ENCODE assay signal across 8 cellular contexts in genomic region chr4:183503497-183504063, GRCh38. TPM values are rescaled to one million over a fixed set of nuclear protein-coding genes. Genes with fewer than 3 reads are reported as not detected.
DNase-seq lines count a peak whose midpoint lies in the region; ATAC-seq, FAIRE-seq and TF ChIP-seq lines count a peak whose summit lies in the region.

No MANE protein-coding gene starts in this region.

- no peak for FAIRE-seq in HepG2 (lab: Jason Lieb, UNC)

- no peak for TF ChIP-seq POLR2A in adrenal gland (IDR thresholded peaks at IDR 0.05)
- TF ChIP-seq POLR2A in HepG2 (IDR thresholded peaks at IDR 0.05; ENCODE audit: insufficient read depth in 1 of 2, low read depth in 2 of 2, low read length in 2 of 2) = no peak
- TF ChIP-seq POLR2A in thyroid gland (IDR thresholded peaks at IDR 0.05) = no peak

- TF ChIP-seq CTCF in adrenal gland (IDR thresholded peaks at IDR 0.05) (no peak), HepG2 (CRISPR knock-in tag; IDR thresholded peaks at IDR 0.05) (no peak), thyroid gland (IDR thresholded peaks at IDR 0.05) (no peak)

- no peak for TF ChIP-seq EP300 in HepG2 (IDR thresholded peaks at IDR 0.05; ENCODE audit: low read depth in 2 of 2, low read length in 2 of 2)
- TF ChIP-seq EP300 in HepG2 (CRISPR knock-in tag; IDR thresholded peaks at IDR 0.05; ENCODE audit: borderline replicate concordance) = no peak

- H3K79me2 ChIP-seq in HepG2 (ENCODE audit: insufficient read depth, low read length) = peaks cover 36% of the 10 kb centered on the region

- peak overlapping the region; percentile 93 to 99 (median 99) for H3K27ac ChIP-seq in adrenal gland
- peak overlapping the region; percentile 91 for H3K27ac ChIP-seq in HepG2 (ENCODE audit: extremely low read length, insufficient read depth, low read length)
- H3K27ac ChIP-seq in thyroid gland = peak overlapping the region; percentile 78 to 98 (median 84)

- peak overlapping the region; percentile 80 for H3K9ac ChIP-seq in HepG2 (ENCODE audit: insufficient read depth, low read depth, low read length)

- ATAC-seq in GM21360 (IDR thresholded peaks at IDR 0.05; ENCODE audit: unreplicated experiment) = peak; percentile 1
- no peak for ATAC-seq in HepG2

- POLR2A ChIA-PET in HepG2 (lab: Yijun Ruan, JAX) = interaction anchor here (1.3 to 1.7 kb wide), 2 partner anchors 60 to 116 kb away, joined by 3 to 8 read pairs; no protein-coding TSS in a partner anchor

- H3K36me3 ChIP-seq in adrenal gland (replicated peaks in 1 of 2) (no peaks in the 10 kb centered on the region), HepG2 (replicated peaks in 1 of 2; ENCODE audit: control insufficient read depth in 1 of 2, insufficient read depth in 2 of 2, low read length in 2 of 2) (no peaks in the 10 kb centered on the region), thyroid gland (no peaks in the 10 kb centered on the region)

- no peak for TF ChIP-seq RAD21 in HepG2 (CRISPR knock-in tag; IDR thresholded peaks at IDR 0.05)

- peak; percentile 3 for DNase-seq in NCI-H187 treated with DMSO at 0.1 percent for 48 hours (lab: John Stamatoyannopoulos, UW)
- DNase-seq in NCI-H187 (lab: John Stamatoyannopoulos, UW) = no peak
- DNase-seq in HT-29 (ENCODE audit: low spot score) = peak; percentile 29
- DNase-seq in adrenal gland = no peak
- no peak for DNase-seq in HepG2 (ENCODE audit: low spot score)
- no peak for DNase-seq in thyroid gland
- no peak for DNase-seq in NCI-H446 treated with DMSO at 0.1 percent for 48 hours (lab: John Stamatoyannopoulos, UW)

- in situ Hi-C loops in HepG2 (cut with HindIII; ENCODE audit: extremely low pct_ligation_motif_present, low pct_unique_long_range_greater_than_20kb) = no loop called here

- H2AFZ ChIP-seq in HepG2 (ENCODE audit: low read length) = no peak overlapping the region

- H3K4me2 ChIP-seq in HepG2 (ENCODE audit: low read depth, low read length) = peak overlapping the region; percentile 89

- TSS peak; percentile 59 for BruUV-seq in HepG2 (replicated peaks; lab: Mats Ljungman, UMichigan)

- peaks cover 20 to 44% of the 10 kb centered on the region in 2 donors for H3K4me1 ChIP-seq in adrenal gland (replicated peaks in 1 of 2)
- H3K4me1 ChIP-seq in HepG2 (ENCODE audit: insufficient read depth, low read length) = peaks cover 43% of the 10 kb centered on the region
- peaks cover 5 to 15% of the 10 kb centered on the region in 2 donors for H3K4me1 ChIP-seq in thyroid gland

- 0 to 1% (median 0%) methylated on average over 6 to 15 of the region's 15 CpGs for WGBS in adrenal gland, 4 donors
- WGBS in HepG2 (ENCODE audit: low lambda C conversion rate) = under 1% methylated on average over 15 of the region's 15 CpGs
- WGBS in thyroid gland, 2 donors = 1 to 3% methylated on average over 15 of the region's 15 CpGs

- H4K20me1 ChIP-seq in HepG2 (ENCODE audit: insufficient read depth, low read length) = peaks cover 13% of the 10 kb centered on the region

- intact Hi-C loops in adrenal gland (cut with DNase I) = loop anchor here in 1 of 2 donors (10.0 kb wide), 1 partner anchor 151 kb away; the partner anchor contains the start of genes RWDD4 and TRAPPC11
- intact Hi-C loops in HepG2 (cut with micrococcal nuclease; ENCODE audit: unreplicated experiment) = loop anchor here (2.0 kb wide), 3 partner anchors 59 to 217 kb away; partner anchors contain the start of gene CDKN2AIP
- intact Hi-C loops in thyroid gland (cut with DNase I) = loop anchor here (10.0 kb wide), 1 partner anchor 151 kb away; the partner anchor contains the start of genes RWDD4 and TRAPPC11

- H3K27me3 ChIP-seq in adrenal gland = no peaks in the 10 kb centered on the region
- no peaks in the 10 kb centered on the region; a peak in 1 of 5 replicates for H3K27me3 ChIP-seq in HepG2 (ENCODE audit: control insufficient read depth in 1 of 2, insufficient read depth in 2 of 2, low read length in 2 of 2)
- no peaks in the 10 kb centered on the region for H3K27me3 ChIP-seq in thyroid gland

- CTCF ChIA-PET in HepG2 (lab: Yijun Ruan, JAX; ENCODE audit: low intra/inter-chr PET ratio, low total read pairs) = no interaction called here

- H3K9me3 ChIP-seq in adrenal gland (replicated peaks in 1 of 3) (no peaks in the 10 kb centered on the region), HepG2 (ENCODE audit: low read length) (no peaks in the 10 kb centered on the region), thyroid gland (no peaks in the 10 kb centered on the region)

- peak overlapping the region; percentile 34 to 82 (median 66) for H3K4me3 ChIP-seq in adrenal gland
- peak overlapping the region; percentile 84 to 97 (median 85) for H3K4me3 ChIP-seq in HepG2 (replicated peaks in 1 of 3; ENCODE audit: insufficient read depth in 1 of 3, low read depth in 2 of 3, low read length in 3 of 3)
- H3K4me3 ChIP-seq in thyroid gland (replicated peaks in 1 of 3) = peak overlapping the region; percentile 9 to 85 (median 67)

TF ChIP-seq in HepG2, 621 proteins besides CTCF, POLR2A, EP300 and RAD21 (continues in another document):
- TF ChIP-seq ZSCAN20 (CRISPR knock-in tag; IDR thresholded peaks at IDR 0.05; ENCODE audit: borderline replicate concordance) (no peak), SNRNP70 (IDR thresholded peaks at IDR 0.05; ENCODE audit: low read depth, low read length) (no peak), FOSL2 (CRISPR knock-in tag; IDR thresholded peaks at IDR 0.05) (no peak; the same call in 1 of the 2 replicates), DNMT3B (CRISPR knock-in tag; conservative IDR thresholded peaks at IDR 0.05) (no peak), FOXA1 (IDR thresholded peaks at IDR 0.05) (no peak), FOXA1 (CRISPR knock-in tag; IDR thresholded peaks at IDR 0.05) (peak; percentile 66), SNAPC2 (CRISPR knock-in tag; IDR thresholded peaks at IDR 0.05) (no peak), PHF20 (CRISPR knock-in tag; IDR thresholded peaks at IDR 0.05) (no peak), GATAD2A (CRISPR knock-in tag; IDR thresholded peaks at IDR 0.05) (no peak), POLR2AphosphoS5 (IDR thresholded peaks at IDR 0.05; ENCODE audit: low read depth, low read length) (no peak), HDAC2 (CRISPR knock-in tag; IDR thresholded peaks at IDR 0.05) (0 out of 2 replicates have a peak, but pooled peaks have one; percentile 24)

RNA-seq across cellular contexts. Expression of gene ING2, which starts 1.3 kb away (rescaled TPM):
- 4.8 and 8.1 TPM in 2 replicates for total RNA-seq in HT-29 (2014; rRNA removed; shearing (Covaris generic))
- total RNA-seq in adrenal gland = 10 to 100 TPM; 26.2 to 53.4 (median 43.6) TPM
- 100 to 1,000 TPM in 1 of 3 donors, 10 to 100 TPM in 2; 18.9 to 119 (median 27.5) TPM for polyA plus RNA-seq in adrenal gland
- total RNA-seq in HepG2 (2016; rRNA removed; fragmentation: Illumina TruSeq; extraction: Trizol) = 12.4 and 16.9 TPM in 2 replicates
- 13.0 and 13.6 TPM in 2 replicates for total RNA-seq in HepG2 (2016; cell fraction: cytosol; rRNA removed; fragmentation: Illumina TruSeq; extraction: Trizol; ENCODE audit: low read depth)
- 12.0 and 13.9 TPM in 2 replicates for total RNA-seq in HepG2 (2016; cell fraction: insoluble cytoplasmic fraction; rRNA removed; fragmentation: Illumina TruSeq; extraction: Trizol)
- total RNA-seq in HepG2 (2016; cell fraction: membrane; rRNA removed; fragmentation: Illumina TruSeq; extraction: Trizol) = 21.5 and 22.6 TPM in 2 replicates
- 6.1 and 6.7 TPM in 2 replicates for total RNA-seq in HepG2 (2016; cell fraction: nucleus; rRNA removed; fragmentation: Illumina TruSeq; extraction: Trizol)
- polyA plus RNA-seq in HepG2 (2011; rRNA removed) = 3.9 and 6.6 TPM in 2 replicates
- polyA plus RNA-seq in HepG2 (2011; cell fraction: cytosol; rRNA removed) = 3.5 and 4.9 TPM in 2 replicates
- polyA plus RNA-seq in HepG2 (2011; cell fraction: nucleus; rRNA removed) = 1.4 and 2.4 TPM in 2 replicates
- 6.6 and 8.2 TPM in 2 replicates for polyA plus RNA-seq in HepG2 (2012)
- polyA plus RNA-seq in HepG2 (2016; cell fraction: cytosol; fragmentation: Illumina TruSeq; extraction: Trizol; ENCODE audit: low read depth) = 19.9 and 22.4 TPM in 2 replicates
- polyA plus RNA-seq in HepG2 (2016; cell fraction: insoluble cytoplasmic fraction; fragmentation: Illumina TruSeq; extraction: Trizol; ENCODE audit: low read depth) = 24.0 and 24.6 TPM in 2 replicates
- polyA plus RNA-seq in HepG2 (2016; cell fraction: membrane; fragmentation: Illumina TruSeq; extraction: Trizol; ENCODE audit: low read depth) = 24.5 and 27.0 TPM in 2 replicates
- 11.3 and 12.8 TPM in 2 replicates for polyA plus RNA-seq in HepG2 (2016; cell fraction: nucleus; fragmentation: Illumina TruSeq; extraction: Trizol; ENCODE audit: insufficient read depth, low read depth)
- polyA minus RNA-seq in HepG2 (2011; rRNA and poly(A)+ RNA removed; ENCODE audit: low replicate concordance) = 0.89 and 0.90 TPM in 2 replicates
- 3.3 and 3.6 TPM in 2 replicates for polyA minus RNA-seq in HepG2 (2011; cell fraction: cytosol; rRNA and poly(A)+ RNA removed)
- 2.9 and 4.6 TPM in 2 replicates for polyA minus RNA-seq in HepG2 (2011; cell fraction: nucleus; rRNA and poly(A)+ RNA removed)
- total RNA-seq in thyroid gland = 10 to 100 TPM; 17.2 to 21.4 (median 18.8) TPM

RNA-seq across cellular contexts. Expression of gene CDKN2AIP, which starts 59.1 kb away (rescaled TPM):
- 17.8 and 18.8 TPM in 2 replicates for total RNA-seq in HT-29 (2014; rRNA removed; shearing (Covaris generic))
- total RNA-seq in adrenal gland = 10 to 100 TPM; 11.5 to 24.4 (median 16.0) TPM
- polyA plus RNA-seq in adrenal gland = 10 to 100 TPM in 2 of 3 donors, 1 to 10 TPM in 1; 8.6 to 14.4 (median 10.5) TPM
- total RNA-seq in HepG2 (2016; rRNA removed; fragmentation: Illumina TruSeq; extraction: Trizol) = 18.7 and 21.4 TPM in 2 replicates
- total RNA-seq in HepG2 (2016; cell fraction: cytosol; rRNA removed; fragmentation: Illumina TruSeq; extraction: Trizol; ENCODE audit: low read depth) = 2.2 and 3.1 TPM in 2 replicates
- 18.5 and 22.0 TPM in 2 replicates for total RNA-seq in HepG2 (2016; cell fraction: insoluble cytoplasmic fraction; rRNA removed; fragmentation: Illumina TruSeq; extraction: Trizol)
- 7.9 and 8.4 TPM in 2 replicates for total RNA-seq in HepG2 (2016; cell fraction: membrane; rRNA removed; fragmentation: Illumina TruSeq; extraction: Trizol)
- 24.3 and 25.6 TPM in 2 replicates for total RNA-seq in HepG2 (2016; cell fraction: nucleus; rRNA removed; fragmentation: Illumina TruSeq; extraction: Trizol)
- polyA plus RNA-seq in HepG2 (2011; rRNA removed) = 14.1 and 17.0 TPM in 2 replicates
- 7.8 and 10.0 TPM in 2 replicates for polyA plus RNA-seq in HepG2 (2011; cell fraction: cytosol; rRNA removed)
- polyA plus RNA-seq in HepG2 (2011; cell fraction: nucleus; rRNA removed) = 10.9 and 11.0 TPM in 2 replicates
- 13.3 and 14.9 TPM in 2 replicates for polyA plus RNA-seq in HepG2 (2012)
- polyA plus RNA-seq in HepG2 (2016; cell fraction: cytosol; fragmentation: Illumina TruSeq; extraction: Trizol; ENCODE audit: low read depth) = 1.8 and 2.0 TPM in 2 replicates
- 24.1 and 24.4 TPM in 2 replicates for polyA plus RNA-seq in HepG2 (2016; cell fraction: insoluble cytoplasmic fraction; fragmentation: Illumina TruSeq; extraction: Trizol; ENCODE audit: low read depth)
- 5.4 TPM in 2 replicates for polyA plus RNA-seq in HepG2 (2016; cell fraction: membrane; fragmentation: Illumina TruSeq; extraction: Trizol; ENCODE audit: low read depth)
- 21.6 and 21.7 TPM in 2 replicates for polyA plus RNA-seq in HepG2 (2016; cell fraction: nucleus; fragmentation: Illumina TruSeq; extraction: Trizol; ENCODE audit: insufficient read depth, low read depth)
- 11.8 and 17.2 TPM in 2 replicates for polyA minus RNA-seq in HepG2 (2011; rRNA and poly(A)+ RNA removed; ENCODE audit: low replicate concordance)
- polyA minus RNA-seq in HepG2 (2011; cell fraction: cytosol; rRNA and poly(A)+ RNA removed) = 8.8 and 10.6 TPM in 2 replicates
- polyA minus RNA-seq in HepG2 (2011; cell fraction: nucleus; rRNA and poly(A)+ RNA removed) = 65.3 and 67.1 TPM in 2 replicates
- total RNA-seq in thyroid gland = 10 to 100 TPM; 16.9 to 30.3 (median 22.8) TPM

Comparison
In these comparisons a context has a peak if more than half of its experiments do, and no peak if none do; other contexts are left out.
1. DNase-seq: peak in NCI-H187 treated with DMSO at 0.1 percent for 48 hours (single experiment) and HT-29 (single experiment); none in NCI-H187 (0 of 2), adrenal gland (0 of 7), HepG2 (single experiment), thyroid gland (0 of 2) and NCI-H446 treated with DMSO at 0.1 percent for 48 hours (single experiment).
2. Peak in every context shown above with its lines, with median percentiles within 50 percentile points of each other: H3K27ac ChIP-seq and H3K4me3 ChIP-seq.